10 cellular contexts compared by ENCODE assay signal in genomic region chr20:57265649-57266250, GRCh38. TPM values are rescaled to one million over a fixed set of nuclear protein-coding genes. Genes with fewer than 3 reads are reported as not detected.
DNase-seq lines count a peak whose midpoint lies in the region; ATAC-seq, FAIRE-seq and TF ChIP-seq lines count a peak whose summit lies in the region.
"Had no signal": no experiment of that assay in that cellular context is flagged by ENCODE, and none has a peak within 500 bp of the region (broad histone marks: within the 10 kb centered on the region; RNA-seq: fewer than 3 reads in every experiment).

No MANE protein-coding gene starts in this region.

- H3K36me3 ChIP-seq in HepG2 (replicated peaks in 1 of 2; ENCODE audit: control insufficient read depth in 1 of 2, insufficient read depth in 2 of 2, low read length in 2 of 2), result no peaks in the 10 kb centered on the region
- H3K36me3 ChIP-seq in thymus (ENCODE audit: control insufficient read depth, insufficient read depth), result no peaks in the 10 kb centered on the region

- peaks cover 38 to 95% of the 10 kb centered on the region in 2 experiments for H3K27me3 ChIP-seq in HepG2 (ENCODE audit: control insufficient read depth in 1 of 2, insufficient read depth in 2 of 2, low read length in 2 of 2)
- H3K27me3 ChIP-seq in thymus (ENCODE audit: control insufficient read depth, insufficient read depth), result peaks cover 73% of the 10 kb centered on the region

- no peak overlapping the region for H2AFZ ChIP-seq in HepG2 (ENCODE audit: low read length)

- 48% methylated on average over 26 of the region's 62 CpGs for WGBS in HepG2 (ENCODE audit: low lambda C conversion rate)
- 6% methylated on average over 62 of the region's 62 CpGs for WGBS in thymus

- POLR2A ChIA-PET in HepG2 (lab: Yijun Ruan, JAX), result no interaction called here

- H3K4me1 ChIP-seq in HepG2 (ENCODE audit: insufficient read depth, low read length), result peaks cover 23% of the 10 kb centered on the region
- H3K4me1 ChIP-seq in thymus (ENCODE audit: control insufficient read depth, insufficient read depth, low read length), result no peaks in the 10 kb centered on the region

- peak; percentile 28 for DNase-seq in NCI-H1105 treated with DMSO at 0.1 percent for 48 hours (lab: John Stamatoyannopoulos, UW)
- no peak for DNase-seq in NCI-H1105 (lab: John Stamatoyannopoulos, UW)
- no peak for DNase-seq in coronary artery (ENCODE audit: low spot score)
- DNase-seq in HepG2 (ENCODE audit: low spot score), result no peak
- no peak for DNase-seq in NK-92 treated with Interleukin-12 subunit alpha and Interleukin-12 subunit beta, amount 100 ng/mL, for 24 hours (lab: John Stamatoyannopoulos, UW)
- DNase-seq in medulla oblongata (ENCODE audit: extremely low spot score), result no peak
- DNase-seq in NCI-H82 treated with DMSO at 0.1 percent for 48 hours (lab: John Stamatoyannopoulos, UW; ENCODE audit: unreplicated experiment), result no peak

- TF ChIP-seq EP300 in HepG2 (IDR thresholded peaks at IDR 0.05; ENCODE audit: low read depth in 2 of 2, low read length in 2 of 2) (no peak), HepG2 (CRISPR knock-in tag; IDR thresholded peaks at IDR 0.05; ENCODE audit: borderline replicate concordance) (no peak)

- H3K79me2 ChIP-seq in HepG2 (ENCODE audit: insufficient read depth, low read length), result no peaks in the 10 kb centered on the region

- TF ChIP-seq RAD21 in HepG2 (CRISPR knock-in tag; IDR thresholded peaks at IDR 0.05), result no peak

- in situ Hi-C loops in HepG2 (cut with HindIII; ENCODE audit: extremely low pct_ligation_motif_present, low pct_unique_long_range_greater_than_20kb), result no loop called here

- H3K27ac ChIP-seq in coronary artery (no peak overlapping the region), HepG2 (ENCODE audit: extremely low read length, insufficient read depth, low read length) (no peak overlapping the region), thymus (ENCODE audit: low read depth) (peak overlapping the region; percentile 31)

- no peak for TF ChIP-seq POLR2A in HepG2 (IDR thresholded peaks at IDR 0.05; ENCODE audit: insufficient read depth in 1 of 2, low read depth in 2 of 2, low read length in 2 of 2)

- no peak for FAIRE-seq in HepG2 (lab: Jason Lieb, UNC)
- FAIRE-seq: A204.1, H54 had no signal

- H3K4me2 ChIP-seq in HepG2 (ENCODE audit: low read depth, low read length), result no peak overlapping the region

- H3K9me3 ChIP-seq in HepG2 (ENCODE audit: low read length), result no peaks in the 10 kb centered on the region
- peaks cover 1% of the 10 kb centered on the region for H3K9me3 ChIP-seq in thymus (ENCODE audit: control insufficient read depth)

- CTCF ChIA-PET in HepG2 (lab: Yijun Ruan, JAX; ENCODE audit: low intra/inter-chr PET ratio, low total read pairs), result no interaction called here

- ATAC-seq in HepG2, result peak; percentile 4; the same call in 1 of the 3 replicates

- TF ChIP-seq CTCF in coronary artery (IDR thresholded peaks at IDR 0.05) (no peak), HepG2 (CRISPR knock-in tag; IDR thresholded peaks at IDR 0.05) (no peak)

- no peak overlapping the region for H3K9ac ChIP-seq in HepG2 (ENCODE audit: insufficient read depth, low read depth, low read length)

- H3K4me3 ChIP-seq in coronary artery, result peak overlapping the region; percentile 57
- no peak overlapping the region for H3K4me3 ChIP-seq in HepG2 (replicated peaks in 1 of 3; ENCODE audit: insufficient read depth in 1 of 3, low read depth in 2 of 3, low read length in 3 of 3)
- H3K4me3 ChIP-seq in thymus (ENCODE audit: low read length), result peak overlapping the region; percentile 30

- peaks cover 26% of the 10 kb centered on the region; the same call in 1 of the 2 replicates for H4K20me1 ChIP-seq in HepG2 (ENCODE audit: insufficient read depth, low read length)

- no TSS peak for BruUV-seq in HepG2 (replicated peaks; lab: Mats Ljungman, UMichigan)

- intact Hi-C loops in HepG2 (cut with micrococcal nuclease; ENCODE audit: unreplicated experiment), result no loop called here

TF ChIP-seq in HepG2, 621 proteins besides CTCF, POLR2A, EP300 and RAD21:
- no peak for TF ChIP-seq ZC3H13 (CRISPR knock-in tag; IDR thresholded peaks at IDR 0.05)
- TF ChIP-seq HIVEP1 (CRISPR knock-in tag; IDR thresholded peaks at IDR 0.05), result peak; percentile 50; the same call in 1 of the 2 replicates
- TF ChIP-seq ELF4 (CRISPR knock-in tag; IDR thresholded peaks at IDR 0.05; ENCODE audit: borderline replicate concordance), result no peak
- no peak for TF ChIP-seq ZNF841 (CRISPR knock-in tag; IDR thresholded peaks at IDR 0.05; ENCODE audit: borderline replicate concordance)
- TF ChIP-seq ZNF225 (CRISPR knock-in tag; IDR thresholded peaks at IDR 0.05), result peak; percentile 30; the same call in 1 of the 2 replicates
- peak; percentile 87; the same call in 1 of the 2 replicates for TF ChIP-seq MTF2 (CRISPR knock-in tag; IDR thresholded peaks at IDR 0.05; ENCODE audit: borderline replicate concordance)
TF ChIP-seq in HepG2: peak in this region for 3.

RNA-seq across cellular contexts. Expression of gene BMP7, which starts 0.7 kb away (rescaled TPM):
- total RNA-seq in HepG2 (2016; rRNA removed; fragmentation: Illumina TruSeq; extraction: Trizol), result not detected in 2 replicates
- total RNA-seq in HepG2 (2016; cell fraction: cytosol; rRNA removed; fragmentation: Illumina TruSeq; extraction: Trizol; ENCODE audit: low read depth), result not detected in 2 replicates
- total RNA-seq in HepG2 (2016; cell fraction: insoluble cytoplasmic fraction; rRNA removed; fragmentation: Illumina TruSeq; extraction: Trizol), result not detected in 2 replicates
- not detected in 2 replicates for total RNA-seq in HepG2 (2016; cell fraction: membrane; rRNA removed; fragmentation: Illumina TruSeq; extraction: Trizol)
- total RNA-seq in HepG2 (2016; cell fraction: nucleus; rRNA removed; fragmentation: Illumina TruSeq; extraction: Trizol), result not detected in 2 replicates
- polyA plus RNA-seq in HepG2 (2011; rRNA removed) (not detected in 2 replicates), thymus (2.4 TPM)
- polyA plus RNA-seq in HepG2 (2011; cell fraction: cytosol; rRNA removed), result not detected in 2 replicates
- not detected in 2 replicates for polyA plus RNA-seq in HepG2 (2011; cell fraction: nucleus; rRNA removed)
- not detected in 2 replicates for polyA plus RNA-seq in HepG2 (2012)
- not detected in 2 replicates for polyA plus RNA-seq in HepG2 (2016; cell fraction: cytosol; fragmentation: Illumina TruSeq; extraction: Trizol; ENCODE audit: low read depth)
- polyA plus RNA-seq in HepG2 (2016; cell fraction: insoluble cytoplasmic fraction; fragmentation: Illumina TruSeq; extraction: Trizol; ENCODE audit: low read depth), result not detected in 2 replicates
- polyA plus RNA-seq in HepG2 (2016; cell fraction: membrane; fragmentation: Illumina TruSeq; extraction: Trizol; ENCODE audit: low read depth), result not detected in 2 replicates
- polyA plus RNA-seq in HepG2 (2016; cell fraction: nucleus; fragmentation: Illumina TruSeq; extraction: Trizol; ENCODE audit: insufficient read depth, low read depth), result not detected in 2 replicates
- not detected in 2 replicates for polyA minus RNA-seq in HepG2 (2011; rRNA and poly(A)+ RNA removed; ENCODE audit: low replicate concordance)
- polyA minus RNA-seq in HepG2 (2011; cell fraction: cytosol; rRNA and poly(A)+ RNA removed), result not detected in 2 replicates
- not detected in 2 replicates for polyA minus RNA-seq in HepG2 (2011; cell fraction: nucleus; rRNA and poly(A)+ RNA removed)

Comparison
In these comparisons a context has a peak if more than half of its experiments do, and no peak if none do; other contexts are left out.
1. H3K4me3 ChIP-seq: peak in coronary artery (single experiment) and thymus (single experiment); none in HepG2 (0 of 3).